In the genomic region with DNA sequence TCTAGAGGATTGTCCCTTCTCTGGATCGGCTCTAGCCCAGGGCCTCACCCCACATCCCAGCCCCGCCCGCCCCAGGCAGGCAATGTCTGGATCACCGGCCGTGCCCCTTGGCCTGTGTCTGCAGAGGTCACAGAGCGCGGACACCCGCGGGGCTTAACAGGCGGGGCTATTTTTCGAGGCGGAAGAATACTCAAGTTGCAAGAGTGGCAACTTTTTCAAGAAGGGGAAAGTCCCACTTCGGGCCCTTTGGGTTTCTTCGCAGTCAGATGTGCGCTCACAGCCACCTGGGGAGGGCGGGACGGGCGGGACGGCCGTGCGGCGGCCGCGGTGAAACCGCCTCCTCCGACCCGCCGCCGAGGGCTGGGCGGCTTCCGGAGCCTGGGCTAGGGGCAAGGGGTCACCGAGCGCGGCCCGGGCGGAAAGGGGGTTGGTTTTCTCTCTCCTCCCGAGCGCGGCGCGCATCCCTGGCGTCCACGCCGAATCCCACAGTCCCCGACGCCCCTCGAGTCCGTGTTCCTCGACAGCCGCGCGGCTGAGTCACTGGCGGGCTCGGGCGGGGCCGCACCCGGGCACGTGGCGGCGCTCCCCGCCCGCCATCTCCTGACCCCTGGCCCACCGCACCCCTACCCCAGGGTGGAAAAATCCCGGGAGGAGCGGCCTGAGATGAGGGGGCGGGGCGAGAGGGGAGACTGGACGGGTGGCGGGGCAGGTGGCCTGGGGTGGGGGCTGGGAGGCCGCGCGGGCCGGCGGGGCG, we compare ENCODE assay signal across 1 cellular context.
TF ChIP-seq lines count a peak whose summit lies in the region.

No MANE protein-coding gene starts in this region.

TF ChIP-seq in HepG2, 621 proteins besides CTCF, POLR2A, EP300 and RAD21 (continued from another document and continues in another):
- TF ChIP-seq, protein P1, sequence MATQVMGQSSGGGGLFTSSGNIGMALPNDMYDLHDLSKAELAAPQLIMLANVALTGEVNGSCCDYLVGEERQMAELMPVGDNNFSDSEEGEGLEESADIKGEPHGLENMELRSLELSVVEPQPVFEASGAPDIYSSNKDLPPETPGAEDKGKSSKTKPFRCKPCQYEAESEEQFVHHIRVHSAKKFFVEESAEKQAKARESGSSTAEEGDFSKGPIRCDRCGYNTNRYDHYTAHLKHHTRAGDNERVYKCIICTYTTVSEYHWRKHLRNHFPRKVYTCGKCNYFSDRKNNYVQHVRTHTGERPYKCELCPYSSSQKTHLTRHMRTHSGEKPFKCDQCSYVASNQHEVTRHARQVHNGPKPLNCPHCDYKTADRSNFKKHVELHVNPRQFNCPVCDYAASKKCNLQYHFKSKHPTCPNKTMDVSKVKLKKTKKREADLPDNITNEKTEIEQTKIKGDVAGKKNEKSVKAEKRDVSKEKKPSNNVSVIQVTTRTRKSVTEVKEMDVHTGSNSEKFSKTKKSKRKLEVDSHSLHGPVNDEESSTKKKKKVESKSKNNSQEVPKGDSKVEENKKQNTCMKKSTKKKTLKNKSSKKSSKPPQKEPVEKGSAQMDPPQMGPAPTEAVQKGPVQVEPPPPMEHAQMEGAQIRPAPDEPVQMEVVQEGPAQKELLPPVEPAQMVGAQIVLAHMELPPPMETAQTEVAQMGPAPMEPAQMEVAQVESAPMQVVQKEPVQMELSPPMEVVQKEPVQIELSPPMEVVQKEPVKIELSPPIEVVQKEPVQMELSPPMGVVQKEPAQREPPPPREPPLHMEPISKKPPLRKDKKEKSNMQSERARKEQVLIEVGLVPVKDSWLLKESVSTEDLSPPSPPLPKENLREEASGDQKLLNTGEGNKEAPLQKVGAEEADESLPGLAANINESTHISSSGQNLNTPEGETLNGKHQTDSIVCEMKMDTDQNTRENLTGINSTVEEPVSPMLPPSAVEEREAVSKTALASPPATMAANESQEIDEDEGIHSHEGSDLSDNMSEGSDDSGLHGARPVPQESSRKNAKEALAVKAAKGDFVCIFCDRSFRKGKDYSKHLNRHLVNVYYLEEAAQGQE (IDR thresholded peaks at IDR 0.05; ENCODE audit: borderline replicate concordance in 1 of 2, low read depth in 1 of 2, low read length in 2 of 2) = peak in 1 of 2 experiments; percentile 59; a peak in 1 of 4 replicates
- TF ChIP-seq ZNF883 (CRISPR knock-in tag; IDR thresholded peaks at IDR 0.05; ENCODE audit: not compliant biosample characterization) (no peak), FOXA1 (IDR thresholded peaks at IDR 0.05) (no peak), FOXA1 (CRISPR knock-in tag; IDR thresholded peaks at IDR 0.05) (no peak), HES4 (CRISPR knock-in tag; IDR thresholded peaks at IDR 0.05; ENCODE audit: borderline replicate concordance) (no peak), ZNF543 (CRISPR knock-in tag; IDR thresholded peaks at IDR 0.05) (0 out of 2 replicates have a peak, but pooled peaks have one; percentile 39), NBN (conservative IDR thresholded peaks at IDR 0.05) (no peak), ZNF562 (CRISPR knock-in tag; IDR thresholded peaks at IDR 0.05; ENCODE audit: borderline replicate concordance) (no peak), STAG1 (CRISPR knock-in tag; IDR thresholded peaks at IDR 0.05) (no peak), ZZZ3 (CRISPR knock-in tag; IDR thresholded peaks at IDR 0.05; ENCODE audit: borderline replicate concordance) (no peak), XBP1 (CRISPR knock-in tag; IDR thresholded peaks at IDR 0.05) (no peak), ZNF737 (CRISPR knock-in tag; IDR thresholded peaks at IDR 0.05; ENCODE audit: borderline replicate concordance) (no peak), ZNF235 (CRISPR knock-in tag; IDR thresholded peaks at IDR 0.05; ENCODE audit: borderline replicate concordance) (no peak; the same call in 1 of the 2 replicates), ZNF382 (CRISPR knock-in tag; IDR thresholded peaks at IDR 0.05; ENCODE audit: borderline replicate concordance) (no peak), ZNF431 (CRISPR knock-in tag; IDR thresholded peaks at IDR 0.05; ENCODE audit: borderline replicate concordance, low read depth) (no peak), ZFP36L1 (CRISPR knock-in tag; IDR thresholded peaks at IDR 0.05) (0 out of 2 replicates have a peak, but pooled peaks have one; percentile 50), NFRKB (IDR thresholded peaks at IDR 0.05) (no peak), ZNF256 (CRISPR knock-in tag; conservative IDR thresholded peaks at IDR 0.05) (no peak), REXO4 (CRISPR knock-in tag; IDR thresholded peaks at IDR 0.05; ENCODE audit: borderline replicate concordance) (no peak), KDM6A (CRISPR knock-in tag; IDR thresholded peaks at IDR 0.05; ENCODE audit: low read depth) (0 out of 2 replicates have a peak, but pooled peaks have one; percentile 6), DNMT1 (CRISPR knock-in tag; IDR thresholded peaks at IDR 0.05) (peak; percentile 55; the same call in 1 of the 2 replicates), AGO2 (optimal IDR thresholded peaks at IDR 0.05; ENCODE audit: low read depth, low read length) (peak; percentile 92), ZNF607 (CRISPR knock-in tag; IDR thresholded peaks at IDR 0.05; ENCODE audit: borderline replicate concordance) (peak; percentile 67; the same call in 1 of the 2 replicates), JDP2 (CRISPR knock-in tag; IDR thresholded peaks at IDR 0.05; ENCODE audit: borderline replicate concordance) (no peak; the same call in 1 of the 2 replicates), HMG20B (CRISPR knock-in tag; conservative IDR thresholded peaks at IDR 0.05) (no peak), ZNF136 (CRISPR knock-in tag; IDR thresholded peaks at IDR 0.05; ENCODE audit: low read depth) (no peak), NCOA1 (CRISPR knock-in tag; IDR thresholded peaks at IDR 0.05) (no peak), GATAD2A (CRISPR knock-in tag; IDR thresholded peaks at IDR 0.05) (no peak), ZNF720 (CRISPR knock-in tag; IDR thresholded peaks at IDR 0.05) (no peak), ATM (IDR thresholded peaks at IDR 0.05; ENCODE audit: borderline replicate concordance) (no peak)
- TF ChIP-seq, protein P2, sequence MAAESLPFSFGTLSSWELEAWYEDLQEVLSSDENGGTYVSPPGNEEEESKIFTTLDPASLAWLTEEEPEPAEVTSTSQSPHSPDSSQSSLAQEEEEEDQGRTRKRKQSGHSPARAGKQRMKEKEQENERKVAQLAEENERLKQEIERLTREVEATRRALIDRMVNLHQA (CRISPR knock-in tag; IDR thresholded peaks at IDR 0.05) = no peak
- TF ChIP-seq, protein P3, sequence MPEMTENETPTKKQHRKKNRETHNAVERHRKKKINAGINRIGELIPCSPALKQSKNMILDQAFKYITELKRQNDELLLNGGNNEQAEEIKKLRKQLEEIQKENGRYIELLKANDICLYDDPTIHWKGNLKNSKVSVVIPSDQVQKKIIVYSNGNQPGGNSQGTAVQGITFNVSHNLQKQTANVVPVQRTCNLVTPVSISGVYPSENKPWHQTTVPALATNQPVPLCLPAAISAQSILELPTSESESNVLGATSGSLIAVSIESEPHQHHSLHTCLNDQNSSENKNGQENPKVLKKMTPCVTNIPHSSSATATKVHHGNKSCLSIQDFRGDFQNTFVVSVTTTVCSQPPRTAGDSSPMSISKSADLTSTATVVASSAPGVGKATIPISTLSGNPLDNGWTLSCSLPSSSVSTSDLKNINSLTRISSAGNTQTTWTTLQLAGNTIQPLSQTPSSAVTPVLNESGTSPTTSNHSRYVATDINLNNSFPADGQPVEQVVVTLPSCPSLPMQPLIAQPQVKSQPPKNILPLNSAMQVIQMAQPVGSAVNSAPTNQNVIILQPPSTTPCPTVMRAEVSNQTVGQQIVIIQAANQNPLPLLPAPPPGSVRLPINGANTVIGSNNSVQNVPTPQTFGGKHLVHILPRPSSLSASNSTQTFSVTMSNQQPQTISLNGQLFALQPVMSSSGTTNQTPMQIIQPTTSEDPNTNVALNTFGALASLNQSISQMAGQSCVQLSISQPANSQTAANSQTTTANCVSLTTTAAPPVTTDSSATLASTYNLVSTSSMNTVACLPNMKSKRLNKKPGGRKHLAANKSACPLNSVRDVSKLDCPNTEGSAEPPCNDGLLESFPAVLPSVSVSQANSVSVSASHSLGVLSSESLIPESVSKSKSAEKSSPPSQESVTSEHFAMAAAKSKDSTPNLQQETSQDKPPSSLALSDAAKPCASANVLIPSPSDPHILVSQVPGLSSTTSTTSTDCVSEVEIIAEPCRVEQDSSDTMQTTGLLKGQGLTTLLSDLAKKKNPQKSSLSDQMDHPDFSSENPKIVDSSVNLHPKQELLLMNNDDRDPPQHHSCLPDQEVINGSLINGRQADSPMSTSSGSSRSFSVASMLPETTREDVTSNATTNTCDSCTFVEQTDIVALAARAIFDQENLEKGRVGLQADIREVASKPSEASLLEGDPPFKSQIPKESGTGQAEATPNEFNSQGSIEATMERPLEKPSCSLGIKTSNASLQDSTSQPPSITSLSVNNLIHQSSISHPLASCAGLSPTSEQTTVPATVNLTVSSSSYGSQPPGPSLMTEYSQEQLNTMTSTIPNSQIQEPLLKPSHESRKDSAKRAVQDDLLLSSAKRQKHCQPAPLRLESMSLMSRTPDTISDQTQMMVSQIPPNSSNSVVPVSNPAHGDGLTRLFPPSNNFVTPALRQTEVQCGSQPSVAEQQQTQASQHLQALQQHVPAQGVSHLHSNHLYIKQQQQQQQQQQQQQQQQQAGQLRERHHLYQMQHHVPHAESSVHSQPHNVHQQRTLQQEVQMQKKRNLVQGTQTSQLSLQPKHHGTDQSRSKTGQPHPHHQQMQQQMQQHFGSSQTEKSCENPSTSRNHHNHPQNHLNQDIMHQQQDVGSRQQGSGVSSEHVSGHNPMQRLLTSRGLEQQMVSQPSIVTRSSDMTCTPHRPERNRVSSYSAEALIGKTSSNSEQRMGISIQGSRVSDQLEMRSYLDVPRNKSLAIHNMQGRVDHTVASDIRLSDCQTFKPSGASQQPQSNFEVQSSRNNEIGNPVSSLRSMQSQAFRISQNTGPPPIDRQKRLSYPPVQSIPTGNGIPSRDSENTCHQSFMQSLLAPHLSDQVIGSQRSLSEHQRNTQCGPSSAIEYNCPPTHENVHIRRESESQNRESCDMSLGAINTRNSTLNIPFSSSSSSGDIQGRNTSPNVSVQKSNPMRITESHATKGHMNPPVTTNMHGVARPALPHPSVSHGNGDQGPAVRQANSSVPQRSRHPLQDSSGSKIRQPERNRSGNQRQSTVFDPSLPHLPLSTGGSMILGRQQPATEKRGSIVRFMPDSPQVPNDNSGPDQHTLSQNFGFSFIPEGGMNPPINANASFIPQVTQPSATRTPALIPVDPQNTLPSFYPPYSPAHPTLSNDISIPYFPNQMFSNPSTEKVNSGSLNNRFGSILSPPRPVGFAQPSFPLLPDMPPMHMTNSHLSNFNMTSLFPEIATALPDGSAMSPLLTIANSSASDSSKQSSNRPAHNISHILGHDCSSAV (CRISPR knock-in tag; IDR thresholded peaks at IDR 0.05; ENCODE audit: borderline replicate concordance) = no peak
- TF ChIP-seq, protein P4, sequence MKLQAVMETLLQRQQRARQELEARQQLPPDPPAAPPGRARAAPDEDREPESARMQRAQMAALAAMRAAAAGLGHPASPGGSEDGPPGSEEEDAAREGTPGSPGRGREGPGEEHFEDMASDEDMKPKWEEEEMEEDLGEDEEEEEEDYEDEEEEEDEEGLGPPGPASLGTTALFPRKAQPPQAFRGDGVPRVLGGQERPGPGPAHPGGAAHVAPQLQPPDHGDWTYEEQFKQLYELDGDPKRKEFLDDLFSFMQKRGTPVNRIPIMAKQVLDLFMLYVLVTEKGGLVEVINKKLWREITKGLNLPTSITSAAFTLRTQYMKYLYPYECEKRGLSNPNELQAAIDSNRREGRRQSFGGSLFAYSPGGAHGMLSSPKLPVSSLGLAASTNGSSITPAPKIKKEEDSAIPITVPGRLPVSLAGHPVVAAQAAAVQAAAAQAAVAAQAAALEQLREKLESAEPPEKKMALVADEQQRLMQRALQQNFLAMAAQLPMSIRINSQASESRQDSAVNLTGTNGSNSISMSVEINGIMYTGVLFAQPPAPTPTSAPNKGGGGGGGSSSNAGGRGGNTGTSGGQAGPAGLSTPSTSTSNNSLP (IDR thresholded peaks at IDR 0.05; ENCODE audit: low read depth, low read length) = no peak
- TF ChIP-seq, protein P5, sequence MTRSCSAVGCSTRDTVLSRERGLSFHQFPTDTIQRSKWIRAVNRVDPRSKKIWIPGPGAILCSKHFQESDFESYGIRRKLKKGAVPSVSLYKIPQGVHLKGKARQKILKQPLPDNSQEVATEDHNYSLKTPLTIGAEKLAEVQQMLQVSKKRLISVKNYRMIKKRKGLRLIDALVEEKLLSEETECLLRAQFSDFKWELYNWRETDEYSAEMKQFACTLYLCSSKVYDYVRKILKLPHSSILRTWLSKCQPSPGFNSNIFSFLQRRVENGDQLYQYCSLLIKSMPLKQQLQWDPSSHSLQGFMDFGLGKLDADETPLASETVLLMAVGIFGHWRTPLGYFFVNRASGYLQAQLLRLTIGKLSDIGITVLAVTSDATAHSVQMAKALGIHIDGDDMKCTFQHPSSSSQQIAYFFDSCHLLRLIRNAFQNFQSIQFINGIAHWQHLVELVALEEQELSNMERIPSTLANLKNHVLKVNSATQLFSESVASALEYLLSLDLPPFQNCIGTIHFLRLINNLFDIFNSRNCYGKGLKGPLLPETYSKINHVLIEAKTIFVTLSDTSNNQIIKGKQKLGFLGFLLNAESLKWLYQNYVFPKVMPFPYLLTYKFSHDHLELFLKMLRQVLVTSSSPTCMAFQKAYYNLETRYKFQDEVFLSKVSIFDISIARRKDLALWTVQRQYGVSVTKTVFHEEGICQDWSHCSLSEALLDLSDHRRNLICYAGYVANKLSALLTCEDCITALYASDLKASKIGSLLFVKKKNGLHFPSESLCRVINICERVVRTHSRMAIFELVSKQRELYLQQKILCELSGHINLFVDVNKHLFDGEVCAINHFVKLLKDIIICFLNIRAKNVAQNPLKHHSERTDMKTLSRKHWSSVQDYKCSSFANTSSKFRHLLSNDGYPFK (CRISPR knock-in tag; IDR thresholded peaks at IDR 0.05; ENCODE audit: borderline replicate concordance) = no peak
- TF ChIP-seq, protein P6, sequence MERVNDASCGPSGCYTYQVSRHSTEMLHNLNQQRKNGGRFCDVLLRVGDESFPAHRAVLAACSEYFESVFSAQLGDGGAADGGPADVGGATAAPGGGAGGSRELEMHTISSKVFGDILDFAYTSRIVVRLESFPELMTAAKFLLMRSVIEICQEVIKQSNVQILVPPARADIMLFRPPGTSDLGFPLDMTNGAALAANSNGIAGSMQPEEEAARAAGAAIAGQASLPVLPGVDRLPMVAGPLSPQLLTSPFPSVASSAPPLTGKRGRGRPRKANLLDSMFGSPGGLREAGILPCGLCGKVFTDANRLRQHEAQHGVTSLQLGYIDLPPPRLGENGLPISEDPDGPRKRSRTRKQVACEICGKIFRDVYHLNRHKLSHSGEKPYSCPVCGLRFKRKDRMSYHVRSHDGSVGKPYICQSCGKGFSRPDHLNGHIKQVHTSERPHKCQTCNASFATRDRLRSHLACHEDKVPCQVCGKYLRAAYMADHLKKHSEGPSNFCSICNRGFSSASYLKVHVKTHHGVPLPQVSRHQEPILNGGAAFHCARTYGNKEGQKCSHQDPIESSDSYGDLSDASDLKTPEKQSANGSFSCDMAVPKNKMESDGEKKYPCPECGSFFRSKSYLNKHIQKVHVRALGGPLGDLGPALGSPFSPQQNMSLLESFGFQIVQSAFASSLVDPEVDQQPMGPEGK (CRISPR knock-in tag; IDR thresholded peaks at IDR 0.05) = peak; percentile 86; the same call in 1 of the 2 replicates
- TF ChIP-seq, protein P7, sequence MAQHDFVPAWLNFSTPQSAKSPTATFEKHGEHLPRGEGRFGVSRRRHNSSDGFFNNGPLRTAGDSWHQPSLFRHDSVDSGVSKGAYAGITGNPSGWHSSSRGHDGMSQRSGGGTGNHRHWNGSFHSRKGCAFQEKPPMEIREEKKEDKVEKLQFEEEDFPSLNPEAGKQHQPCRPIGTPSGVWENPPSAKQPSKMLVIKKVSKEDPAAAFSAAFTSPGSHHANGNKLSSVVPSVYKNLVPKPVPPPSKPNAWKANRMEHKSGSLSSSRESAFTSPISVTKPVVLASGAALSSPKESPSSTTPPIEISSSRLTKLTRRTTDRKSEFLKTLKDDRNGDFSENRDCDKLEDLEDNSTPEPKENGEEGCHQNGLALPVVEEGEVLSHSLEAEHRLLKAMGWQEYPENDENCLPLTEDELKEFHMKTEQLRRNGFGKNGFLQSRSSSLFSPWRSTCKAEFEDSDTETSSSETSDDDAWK (CRISPR knock-in tag; IDR thresholded peaks at IDR 0.05) = no peak
